ENCODE assay signal across 9 cellular contexts in the genomic region with DNA sequence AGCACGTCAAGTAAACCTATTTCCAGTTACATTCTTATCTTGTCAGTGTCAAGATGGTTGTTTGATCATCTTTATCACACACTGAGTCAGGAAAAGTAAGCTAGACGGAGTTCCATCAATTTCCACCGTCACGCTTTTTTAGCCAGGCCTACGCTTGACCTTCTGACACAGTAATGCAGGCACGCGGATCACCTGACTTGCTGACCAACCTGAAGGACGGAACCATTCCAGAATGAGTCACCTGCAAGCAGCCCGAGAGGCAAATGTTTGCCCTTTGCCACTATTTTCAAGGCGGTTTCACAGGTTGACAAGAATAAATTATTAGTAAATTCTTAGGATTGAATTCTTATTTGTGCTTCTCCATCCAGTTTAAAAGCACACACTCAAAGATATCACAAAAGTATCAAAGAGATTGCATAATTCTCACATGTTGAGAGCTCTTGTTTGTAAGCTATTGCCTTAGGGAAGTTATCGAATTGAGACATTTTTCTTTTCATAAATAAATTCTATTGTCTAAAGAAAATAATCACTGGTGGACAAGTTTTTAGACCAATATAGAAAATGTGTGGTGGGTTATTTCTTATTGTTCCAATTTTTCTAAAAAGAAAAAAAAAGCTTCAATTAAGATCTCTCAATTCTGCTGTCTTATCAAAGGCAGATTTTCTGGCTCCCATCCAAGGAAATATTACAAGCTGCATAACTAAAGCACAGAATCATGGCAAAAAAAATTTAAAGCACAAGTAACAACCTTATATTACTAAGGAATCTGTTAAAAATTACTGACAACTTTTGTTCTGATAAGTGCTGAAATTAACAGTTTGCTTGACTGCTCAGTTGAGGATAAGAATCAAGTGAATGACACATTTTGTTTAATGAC. TPM values are rescaled to one million over a fixed set of nuclear protein-coding genes. Genes with fewer than 3 reads are reported as not detected.
DNase-seq lines count a peak whose midpoint lies in the region; ATAC-seq, FAIRE-seq and TF ChIP-seq lines count a peak whose summit lies in the region.
"Had no signal": no experiment of that assay in that cellular context is flagged by ENCODE, and none has a peak within 500 bp of the region (broad histone marks: within the 10 kb centered on the region; RNA-seq: fewer than 3 reads in every experiment).

No MANE protein-coding gene starts in this region.

- H3K27ac ChIP-seq in DND-41 (ENCODE audit: low read length) (peak overlapping the region; percentile 96), OCI-LY1 (ENCODE audit: low read depth, low read length, poor library complexity, severe bottlenecking) (peak overlapping the region; percentile 87), pancreas (peak overlapping the region in 2 of 4 donors; percentile 63 to 72)
- H3K27ac ChIP-seq: SJCRH30 had no signal

- H2AFZ ChIP-seq in DND-41 (ENCODE audit: low read depth, low read length), result no peak overlapping the region
- H2AFZ ChIP-seq in OCI-LY1 (ENCODE audit: low read length), result no peak overlapping the region

- peaks cover 9% of the 10 kb centered on the region; the same call in 1 of the 2 replicates for H4K20me1 ChIP-seq in DND-41 (ENCODE audit: insufficient read depth, low read length)
- H4K20me1 ChIP-seq in OCI-LY1 (ENCODE audit: insufficient read depth, low read length), result no peaks in the 10 kb centered on the region

- DNase-seq in DND-41 (no peak), epithelial cell of proximal tubule (ENCODE audit: low read depth) (peak; percentile 96), pancreas (peak in 4 of 6 donors; percentile 61 to 79 (median 68))
- DNase-seq: SJCRH30; stimulated activated CD4-positive, alpha-beta T cell treated with anti-CD3 and anti-CD28 coated beads, Interleukin-2, amount 100 ng/mL, for 24 hours had no signal

- no peak for TF ChIP-seq CTCF in DND-41 (IDR thresholded peaks at IDR 0.05; ENCODE audit: borderline replicate concordance, extremely low read depth, low read length, poor library complexity, severe bottlenecking)
- no peak for TF ChIP-seq CTCF in OCI-LY1 (IDR thresholded peaks at IDR 0.05; ENCODE audit: low read length)
- no peak for TF ChIP-seq CTCF in epithelial cell of proximal tubule (conservative IDR thresholded peaks at IDR 0.05; ENCODE audit: low read depth, low read length)
- TF ChIP-seq CTCF in pancreas (IDR thresholded peaks at IDR 0.05), result no peak

- peaks cover 71% of the 10 kb centered on the region for H3K79me2 ChIP-seq in DND-41 (ENCODE audit: insufficient read depth, low read length)
- no peaks in the 10 kb centered on the region for H3K79me2 ChIP-seq in OCI-LY1 (ENCODE audit: insufficient read depth, low read length)

- H3K4me2 ChIP-seq in DND-41 (ENCODE audit: insufficient read depth, low read length) (peak overlapping the region; percentile 68; the same call in 1 of the 2 replicates), OCI-LY1 (ENCODE audit: low read length) (no peak overlapping the region)

- intact Hi-C loops in pancreas (cut with DNase I), result no loop called here

- peaks cover 84% of the 10 kb centered on the region for H3K4me1 ChIP-seq in DND-41 (ENCODE audit: insufficient read depth, low read length)
- peaks cover 43% of the 10 kb centered on the region for H3K4me1 ChIP-seq in OCI-LY1 (ENCODE audit: insufficient read depth, low read length, severe bottlenecking)
- peaks cover 0 to 16% (median 6%) of the 10 kb centered on the region in 3 donors for H3K4me1 ChIP-seq in pancreas

- peak; percentile 37 for FAIRE-seq in pancreas (lab: Jason Lieb, UNC)

- H3F3A ChIP-seq in OCI-LY1 (ENCODE audit: insufficient read depth, low read length), result no peaks in the 10 kb centered on the region

- no peaks in the 10 kb centered on the region for H3K27me3 ChIP-seq in DND-41 (ENCODE audit: insufficient read depth, low read length, poor library complexity)
- H3K27me3 ChIP-seq in OCI-LY1 (ENCODE audit: insufficient read depth, low read length), result no peaks in the 10 kb centered on the region
- no peaks in the 10 kb centered on the region for H3K27me3 ChIP-seq in pancreas
- H3K27me3 ChIP-seq: SJCRH30 had no signal

- H3K36me3 ChIP-seq in DND-41 (ENCODE audit: insufficient read depth, low read length), result peaks cover 51% of the 10 kb centered on the region
- peaks cover 9% of the 10 kb centered on the region; the same call in 1 of the 2 replicates for H3K36me3 ChIP-seq in OCI-LY1 (ENCODE audit: insufficient read depth, low read length)
- no peaks in the 10 kb centered on the region for H3K36me3 ChIP-seq in pancreas

- no peak for ATAC-seq in DND-41 (ENCODE audit: insufficient read depth, low read depth)
- ATAC-seq in pancreas, result peak; percentile 71 to 95 (median 94)
- ATAC-seq in HG03139 (IDR thresholded peaks at IDR 0.05; ENCODE audit: unreplicated experiment), result no peak
- no peak for ATAC-seq in GM18520 (IDR thresholded peaks at IDR 0.05; ENCODE audit: unreplicated experiment)
- ATAC-seq in HG03354 (IDR thresholded peaks at IDR 0.05; ENCODE audit: poor library complexity, severe bottlenecking, unreplicated experiment), result no peak

- H3K9ac ChIP-seq in DND-41 (ENCODE audit: low read depth, low read length), result peak overlapping the region; percentile 69
- H3K9ac ChIP-seq in OCI-LY1 (ENCODE audit: low read length), result no peak overlapping the region

- no peaks in the 10 kb centered on the region for H3K9me2 ChIP-seq in OCI-LY1 (ENCODE audit: low read depth, low read length)

- no peaks in the 10 kb centered on the region for H3K9me3 ChIP-seq in DND-41 (ENCODE audit: insufficient read depth, low read length, severe bottlenecking)
- H3K9me3 ChIP-seq in OCI-LY1 (ENCODE audit: low read length), result no peaks in the 10 kb centered on the region
- no peaks in the 10 kb centered on the region for H3K9me3 ChIP-seq in pancreas
- H3K9me3 ChIP-seq: SJCRH30 had no signal

- WGBS in pancreas, 2 donors, result 21 to 60% methylated on average over 11 of the region's 11 CpGs

- H3K4me3 ChIP-seq in DND-41 (ENCODE audit: low read depth in 1 of 2, low read length in 2 of 2) (no peak overlapping the region), OCI-LY1 (ENCODE audit: low read depth, low read length, poor library complexity, severe bottlenecking) (no peak overlapping the region), epithelial cell of proximal tubule (ENCODE audit: low read depth, low read length) (no peak overlapping the region), pancreas (no peak overlapping the region)
- H3K4me3 ChIP-seq: SJCRH30 had no signal

RNA-seq across cellular contexts. Expression of gene UXS1, which starts 31.9 kb away (rescaled TPM):
- total RNA-seq in epithelial cell of proximal tubule (79.7 and 128 TPM in 2 replicates), pancreas (10 to 100 TPM in 4 of 6 donors, 1 to 10 TPM in 2; 7.7 to 23.6 (median 10.8) TPM)
- polyA plus RNA-seq in pancreas, result 10 to 100 TPM in 1 of 2 donors, 1 to 10 TPM in 1; 4.3 to 10.8 TPM

Comparison
In these comparisons a context has a peak if more than half of its experiments do, and no peak if none do; other contexts are left out.
1. ATAC-seq: peak in pancreas (4 of 4); none in DND-41 (single experiment), HG03139 (single experiment), GM18520 (single experiment) and HG03354 (single experiment).